In genomic region chr5:142280066-142281011, GRCh38 we compare ENCODE assay signal across 8 cellular contexts. TPM values are rescaled to one million over a fixed set of nuclear protein-coding genes. Genes with fewer than 3 reads are reported as not detected.
DNase-seq lines count a peak whose midpoint lies in the region; ATAC-seq, FAIRE-seq and TF ChIP-seq lines count a peak whose summit lies in the region.

No MANE protein-coding gene starts in this region.

- TF ChIP-seq CTCF in choroid plexus epithelial cell (conservative IDR thresholded peaks at IDR 0.05; ENCODE audit: low read depth, low read length) (no peak), kidney (IDR thresholded peaks at IDR 0.05; ENCODE audit: borderline replicate concordance, extremely low read depth, insufficient read depth) (no peak), dorsolateral prefrontal cortex (IDR thresholded peaks at IDR 0.05 in 54 of 56, conservative IDR thresholded peaks at IDR 0.05 in 2 of 56; ENCODE audit: low read depth in 1 of 56, partially characterized antibody in 56 of 56) (no peak)

- no peak for ATAC-seq in HG03432 (IDR thresholded peaks at IDR 0.05; ENCODE audit: unreplicated experiment)

- H3K27ac ChIP-seq in HUES6 (ENCODE audit: low read depth, low read length) (peak overlapping the region; percentile 75; the same call in 1 of the 2 replicates), kidney (ENCODE audit: low read depth in 2 of 2, low read length in 2 of 2) (peak overlapping the region; percentile 78 to 88), dorsolateral prefrontal cortex (peak overlapping the region in 27 of 59 donors; percentile 1 to 75 (median 35))

- peaks cover 51% of the 10 kb centered on the region for H3K4me1 ChIP-seq in HUES6 (ENCODE audit: control insufficient read depth, insufficient read depth, low read length)
- peaks cover 9 to 20% of the 10 kb centered on the region in 2 donors for H3K4me1 ChIP-seq in kidney (ENCODE audit: control insufficient read depth in 1 of 2, insufficient read depth in 1 of 2, low read depth in 1 of 2, low read length in 2 of 2)
- peaks cover 14% of the 10 kb centered on the region for H3K4me1 ChIP-seq in skeletal muscle satellite cell (ENCODE audit: control insufficient read depth, insufficient read depth, low read length)

- no peak overlapping the region for H3K4me3 ChIP-seq in HUES6 (ENCODE audit: low read depth, low read length)
- no peak overlapping the region for H3K4me3 ChIP-seq in choroid plexus epithelial cell (ENCODE audit: low read depth, low read length)
- H3K4me3 ChIP-seq in kidney (ENCODE audit: low read length in 2 of 2) = no peak overlapping the region
- H3K4me3 ChIP-seq in skeletal muscle satellite cell (ENCODE audit: low read length) = no peak overlapping the region
- no peak overlapping the region for H3K4me3 ChIP-seq in dorsolateral prefrontal cortex

- H3K36me3 ChIP-seq in HUES6 (ENCODE audit: control insufficient read depth, insufficient read depth, low read length) (no peaks in the 10 kb centered on the region), kidney (ENCODE audit: control insufficient read depth in 1 of 2, insufficient read depth in 2 of 2, low read length in 2 of 2) (no peaks in the 10 kb centered on the region), skeletal muscle satellite cell (ENCODE audit: insufficient read depth, low read length) (no peaks in the 10 kb centered on the region)

- H3K27me3 ChIP-seq in HUES6 (ENCODE audit: control insufficient read depth, insufficient read depth, low read length) (no peaks in the 10 kb centered on the region), skeletal muscle satellite cell (ENCODE audit: control insufficient read depth, insufficient read depth, low read length) (no peaks in the 10 kb centered on the region), dorsolateral prefrontal cortex (no peaks in the 10 kb centered on the region)

- H3K9ac ChIP-seq in HUES6 (ENCODE audit: low read length) (peak overlapping the region; percentile 34), kidney (ENCODE audit: low read length in 2 of 2) (peak overlapping the region in 1 of 2 donors; percentile 10), skeletal muscle satellite cell (ENCODE audit: low read depth, low read length) (peak overlapping the region; percentile 17)

- H3K9me3 ChIP-seq in HUES6 (ENCODE audit: control insufficient read depth, insufficient read depth, low read depth, low read length) = no peaks in the 10 kb centered on the region
- no peaks in the 10 kb centered on the region for H3K9me3 ChIP-seq in kidney (ENCODE audit: control insufficient read depth in 1 of 2, low read length in 2 of 2)
- H3K9me3 ChIP-seq in skeletal muscle satellite cell (replicated peaks; ENCODE audit: low read length) = no peaks in the 10 kb centered on the region

- DNase-seq in choroid plexus epithelial cell (ENCODE audit: low read depth) (peak; percentile 98), kidney (peak; percentile 94), NCI-H510A (lab: John Stamatoyannopoulos, UW) (no peak), dorsolateral prefrontal cortex (no peak)
- no peak for DNase-seq in activated CD4-positive, alpha-beta T cell treated with anti-CD3 and anti-CD28 coated beads for 1 hour

- intact Hi-C loops in kidney (cut with DNase I) (no loop called here), dorsolateral prefrontal cortex (cut with DNase I) (no loop called here)

- H3K4me2 ChIP-seq in skeletal muscle satellite cell (ENCODE audit: low read length) = no peak overlapping the region

- no peak for FAIRE-seq in kidney (lab: Jason Lieb, UNC)

RNA-seq across cellular contexts. Expression of gene SPRY4, which starts 44.5 kb away (rescaled TPM):
- total RNA-seq in kidney = 16.6 TPM
- 6.0 TPM for polyA plus RNA-seq in kidney (ENCODE audit: insufficient read depth, low read depth, low replicate concordance)
- total RNA-seq in skeletal muscle satellite cell (2012; rRNA removed) = 29.9 and 38.5 TPM in 2 replicates
- 10 to 100 TPM in 102 of 120 experiments, 1 to 10 TPM in 18; 7.2 to 26.4 (median 14.3) TPM for total RNA-seq in dorsolateral prefrontal cortex

Comparison
In these comparisons a context has a peak if more than half of its experiments do, and no peak if none do; other contexts are left out.
1. DNase-seq: peak in choroid plexus epithelial cell (single experiment) and kidney (single experiment); none in activated CD4-positive, alpha-beta T cell treated with anti-CD3 and anti-CD28 coated beads for 1 hour (single experiment), NCI-H510A (single experiment) and dorsolateral prefrontal cortex (0 of 10).